25 cellular contexts compared by ENCODE assay signal in genomic region chr1:117173711-117174110, GRCh38. TPM values are rescaled to one million over a fixed set of nuclear protein-coding genes. Genes with fewer than 3 reads are reported as not detected.
DNase-seq lines count a peak whose midpoint lies in the region; ATAC-seq, FAIRE-seq and TF ChIP-seq lines count a peak whose summit lies in the region.
"Had no signal": no experiment of that assay in that cellular context is flagged by ENCODE, and none has a peak within 500 bp of the region (broad histone marks: within the 10 kb centered on the region; RNA-seq: fewer than 3 reads in every experiment).

No MANE protein-coding gene starts in this region.

- TF ChIP-seq EP300 in SK-N-SH (IDR thresholded peaks at IDR 0.05; ENCODE audit: borderline replicate concordance in 1 of 2, low read depth in 1 of 2, low read length in 1 of 2) (no peak), HepG2 (IDR thresholded peaks at IDR 0.05; ENCODE audit: low read depth in 2 of 2, low read length in 2 of 2) (no peak), HepG2 (CRISPR knock-in tag; IDR thresholded peaks at IDR 0.05; ENCODE audit: borderline replicate concordance) (no peak)

- H3K27me3 ChIP-seq in SK-N-SH (ENCODE audit: insufficient read depth) (no peaks in the 10 kb centered on the region), HepG2 (ENCODE audit: control insufficient read depth in 1 of 2, insufficient read depth in 2 of 2, low read length in 2 of 2) (no peaks in the 10 kb centered on the region; a peak in 1 of 5 replicates)

- H3K36me3 ChIP-seq in SK-N-SH (replicated peaks in 1 of 2; ENCODE audit: control insufficient read depth in 1 of 2, insufficient read depth in 2 of 2, low read length in 1 of 2): no peaks in the 10 kb centered on the region
- no peaks in the 10 kb centered on the region for H3K36me3 ChIP-seq in HepG2 (replicated peaks in 1 of 2; ENCODE audit: control insufficient read depth in 1 of 2, insufficient read depth in 2 of 2, low read length in 2 of 2)

- H2AFZ ChIP-seq in SK-N-SH (ENCODE audit: low read depth) (no peak overlapping the region), HepG2 (ENCODE audit: low read length) (no peak overlapping the region)
- H2AFZ ChIP-seq: GM23338 had no signal

- H3K4me2 ChIP-seq in SK-N-SH (no peak overlapping the region), HepG2 (ENCODE audit: low read depth, low read length) (no peak overlapping the region)
- H3K4me2 ChIP-seq: GM23338 had no signal

- TF ChIP-seq POLR2A in HepG2 (IDR thresholded peaks at IDR 0.05; ENCODE audit: insufficient read depth in 1 of 2, low read depth in 2 of 2, low read length in 2 of 2): no peak

- H3K9me2 ChIP-seq in SK-N-SH: no peaks in the 10 kb centered on the region

- H3K4me3 ChIP-seq in SK-N-SH (ENCODE audit: low read depth in 2 of 2, low read length in 1 of 2): no peak overlapping the region
- no peak overlapping the region for H3K4me3 ChIP-seq in HepG2 (replicated peaks in 1 of 3; ENCODE audit: insufficient read depth in 1 of 3, low read depth in 2 of 3, low read length in 3 of 3)
- H3K4me3 ChIP-seq: GM23338 had no signal

- 25% methylated on average over 6 of the region's 6 CpGs for WGBS in SK-N-SH (ENCODE audit: low lambda C conversion rate)
- 39% methylated on average over 6 of the region's 6 CpGs for WGBS in HepG2 (ENCODE audit: low lambda C conversion rate)

- FAIRE-seq in HepG2 (lab: Jason Lieb, UNC): no peak
- FAIRE-seq: GM12891, RCC 7860 had no signal

- POLR2A ChIA-PET in SK-N-SH (lab: Yijun Ruan, JAX) (no interaction called here), HepG2 (lab: Yijun Ruan, JAX) (no interaction called here)

- H3F3A ChIP-seq in SK-N-SH (replicated peaks; ENCODE audit: insufficient read depth): no peaks in the 10 kb centered on the region

- peak; percentile 44 for DNase-seq in SK-N-SH
- DNase-seq in NCI-H446 treated with DMSO at 0.1 percent for 48 hours (lab: John Stamatoyannopoulos, UW): peak; percentile 86
- DNase-seq in SK-N-DZ (ENCODE audit: low spot score): peak; percentile 68
- DNase-seq in HepG2 (ENCODE audit: low spot score): no peak
- DNase-seq: 8988T; Calu3; CD8-positive, alpha-beta memory T cell; DND-41; IMR-90; MV-4-11; NCI-H1105 treated with DMSO at 0.1 percent for 48 hours; NCI-H187; NCI-H2107; NCI-H774; OCI-M1; T-helper 2 cell had no signal

- no peak overlapping the region for H3K9ac ChIP-seq in SK-N-SH
- no peak overlapping the region for H3K9ac ChIP-seq in HepG2 (ENCODE audit: insufficient read depth, low read depth, low read length)

- intact Hi-C loops in HepG2 (cut with micrococcal nuclease; ENCODE audit: unreplicated experiment): loop anchor here (5.0 kb wide), 1 partner anchor 51 kb away; the partner anchor contains the start of gene TRIM45

- TF ChIP-seq RAD21 in SK-N-SH (IDR thresholded peaks at IDR 0.05; ENCODE audit: low read length): no peak
- TF ChIP-seq RAD21 in HepG2 (CRISPR knock-in tag; IDR thresholded peaks at IDR 0.05): no peak

- in situ Hi-C loops in HepG2 (cut with HindIII; ENCODE audit: extremely low pct_ligation_motif_present, low pct_unique_long_range_greater_than_20kb): no loop called here

- CTCF ChIA-PET in SK-N-SH (lab: Yijun Ruan, JAX) (interaction anchor here (1.0 to 1.6 kb wide), 3 partner anchors 13 to 111 kb away, joined by 3 to 4 read pairs (median 4); no protein-coding TSS in a partner anchor), HepG2 (lab: Yijun Ruan, JAX; ENCODE audit: low intra/inter-chr PET ratio, low total read pairs) (no interaction called here)

- H3K79me2 ChIP-seq in SK-N-SH (ENCODE audit: insufficient read depth): no peaks in the 10 kb centered on the region
- H3K79me2 ChIP-seq in HepG2 (ENCODE audit: insufficient read depth, low read length): no peaks in the 10 kb centered on the region

- H3K4me1 ChIP-seq in SK-N-SH (ENCODE audit: control insufficient read depth in 1 of 2, insufficient read depth in 2 of 2, low read depth in 1 of 2, low read length in 1 of 2): peaks cover 0 to 2% of the 10 kb centered on the region in 2 experiments; a peak in 1 of 4 replicates
- peaks cover 9% of the 10 kb centered on the region for H3K4me1 ChIP-seq in HepG2 (ENCODE audit: insufficient read depth, low read length)

- BruUV-seq in HepG2 (replicated peaks; lab: Mats Ljungman, UMichigan): no TSS peak

- H3K27ac ChIP-seq in SK-N-SH (ENCODE audit: low read depth in 2 of 2, low read length in 1 of 2) (no peak overlapping the region), HepG2 (ENCODE audit: extremely low read length, insufficient read depth, low read length) (no peak overlapping the region)

- no peak for ATAC-seq in SK-N-SH treated with all-trans-retinoic acid at 6 μM for 48 hours
- ATAC-seq in GM18870 (IDR thresholded peaks at IDR 0.05; ENCODE audit: unreplicated experiment): no peak
- no peak for ATAC-seq in HG02981 (IDR thresholded peaks at IDR 0.05; ENCODE audit: unreplicated experiment)
- no peak for ATAC-seq in HepG2
- ATAC-seq: GM23338, HCT116 had no signal

- no peaks in the 10 kb centered on the region for H3K9me3 ChIP-seq in SK-N-SH
- no peaks in the 10 kb centered on the region for H3K9me3 ChIP-seq in HepG2 (ENCODE audit: low read length)

- TF ChIP-seq CTCF in SK-N-SH (IDR thresholded peaks at IDR 0.05) (no peak), HepG2 (CRISPR knock-in tag; IDR thresholded peaks at IDR 0.05) (no peak)

- H4K20me1 ChIP-seq in SK-N-SH (ENCODE audit: insufficient read depth) (no peaks in the 10 kb centered on the region), HepG2 (ENCODE audit: insufficient read depth, low read length) (no peaks in the 10 kb centered on the region)

RNA-seq across cellular contexts. Expression of gene VTCN1, which starts 37.0 kb away (rescaled TPM):
- polyA plus RNA-seq in SK-N-SH (2012; rRNA removed) (not detected in 2 replicates), HepG2 (2011; rRNA removed) (not detected in 2 replicates)
- polyA plus RNA-seq in SK-N-SH (2012; cell fraction: cytosol; rRNA removed): not detected in 2 replicates
- 0.04 TPM in 2 replicates for polyA plus RNA-seq in SK-N-SH (2012; cell fraction: nucleus; rRNA removed)
- 0.35 and 0.70 TPM in 2 replicates for polyA plus RNA-seq in SK-N-DZ (2014; cell fraction: cytosol; rRNA removed)
- 0.32 and 0.96 TPM in 2 replicates for polyA plus RNA-seq in SK-N-DZ (2014; cell fraction: nucleus; rRNA removed)
- not detected in 2 replicates for total RNA-seq in HepG2 (2016; rRNA removed; fragmentation: Illumina TruSeq; extraction: Trizol)
- total RNA-seq in HepG2 (2016; cell fraction: cytosol; rRNA removed; fragmentation: Illumina TruSeq; extraction: Trizol; ENCODE audit: low read depth): not detected in 2 replicates
- not detected in 2 replicates for total RNA-seq in HepG2 (2016; cell fraction: insoluble cytoplasmic fraction; rRNA removed; fragmentation: Illumina TruSeq; extraction: Trizol)
- not detected in 2 replicates for total RNA-seq in HepG2 (2016; cell fraction: membrane; rRNA removed; fragmentation: Illumina TruSeq; extraction: Trizol)
- not detected in 2 replicates for total RNA-seq in HepG2 (2016; cell fraction: nucleus; rRNA removed; fragmentation: Illumina TruSeq; extraction: Trizol)
- polyA plus RNA-seq in HepG2 (2011; cell fraction: cytosol; rRNA removed): not detected in 2 replicates
- not detected in 2 replicates for polyA plus RNA-seq in HepG2 (2011; cell fraction: nucleus; rRNA removed)
- polyA plus RNA-seq in HepG2 (2012): not detected in 2 replicates
- not detected in 2 replicates for polyA plus RNA-seq in HepG2 (2016; cell fraction: cytosol; fragmentation: Illumina TruSeq; extraction: Trizol; ENCODE audit: low read depth)
- not detected in 2 replicates for polyA plus RNA-seq in HepG2 (2016; cell fraction: insoluble cytoplasmic fraction; fragmentation: Illumina TruSeq; extraction: Trizol; ENCODE audit: low read depth)
- polyA plus RNA-seq in HepG2 (2016; cell fraction: membrane; fragmentation: Illumina TruSeq; extraction: Trizol; ENCODE audit: low read depth): not detected in 2 replicates
- polyA plus RNA-seq in HepG2 (2016; cell fraction: nucleus; fragmentation: Illumina TruSeq; extraction: Trizol; ENCODE audit: insufficient read depth, low read depth): not detected in 2 replicates
- polyA minus RNA-seq in HepG2 (2011; rRNA and poly(A)+ RNA removed; ENCODE audit: low replicate concordance): not detected in 2 replicates
- polyA minus RNA-seq in HepG2 (2011; cell fraction: cytosol; rRNA and poly(A)+ RNA removed): not detected in 2 replicates
- not detected in 2 replicates for polyA minus RNA-seq in HepG2 (2011; cell fraction: nucleus; rRNA and poly(A)+ RNA removed)
- total RNA-seq: CD8-positive, alpha-beta memory T cell; GM23338; HT1080; IMR-90; NCI-H460 had no signal
- polyA plus RNA-seq: CD8-positive, alpha-beta memory T cell; GM23338; IMR-90 had no signal

RNA-seq across cellular contexts. Expression of gene TRIM45, which starts 52.2 kb away (rescaled TPM):
- 7.4 and 9.7 TPM in 2 replicates for polyA plus RNA-seq in SK-N-SH (2012; rRNA removed)
- 2.6 and 3.8 TPM in 2 replicates for polyA plus RNA-seq in SK-N-SH (2012; cell fraction: cytosol; rRNA removed)
- polyA plus RNA-seq in SK-N-SH (2012; cell fraction: nucleus; rRNA removed): 49.2 and 51.6 TPM in 2 replicates
- 9.3 and 13.1 TPM in 2 replicates for polyA plus RNA-seq in SK-N-DZ (2014; cell fraction: cytosol; rRNA removed)
- polyA plus RNA-seq in SK-N-DZ (2014; cell fraction: nucleus; rRNA removed): 17.6 and 31.4 TPM in 2 replicates
- 1.5 and 1.9 TPM in 2 replicates for total RNA-seq in HepG2 (2016; rRNA removed; fragmentation: Illumina TruSeq; extraction: Trizol)
- total RNA-seq in HepG2 (2016; cell fraction: cytosol; rRNA removed; fragmentation: Illumina TruSeq; extraction: Trizol; ENCODE audit: low read depth): 0.35 and 1.0 TPM in 2 replicates
- 1.7 and 2.3 TPM in 2 replicates for total RNA-seq in HepG2 (2016; cell fraction: insoluble cytoplasmic fraction; rRNA removed; fragmentation: Illumina TruSeq; extraction: Trizol)
- 1.1 TPM in 2 replicates for total RNA-seq in HepG2 (2016; cell fraction: membrane; rRNA removed; fragmentation: Illumina TruSeq; extraction: Trizol)
- total RNA-seq in HepG2 (2016; cell fraction: nucleus; rRNA removed; fragmentation: Illumina TruSeq; extraction: Trizol): 2.7 and 3.3 TPM in 2 replicates
- polyA plus RNA-seq in HepG2 (2011; rRNA removed): 2.3 and 2.8 TPM in 2 replicates
- polyA plus RNA-seq in HepG2 (2011; cell fraction: cytosol; rRNA removed): 1.1 and 1.2 TPM in 2 replicates
- polyA plus RNA-seq in HepG2 (2011; cell fraction: nucleus; rRNA removed): 6.0 TPM in 2 replicates
- polyA plus RNA-seq in HepG2 (2012): 1.0 and 1.7 TPM in 2 replicates
- 0.08 and 0.17 TPM in 2 replicates for polyA plus RNA-seq in HepG2 (2016; cell fraction: cytosol; fragmentation: Illumina TruSeq; extraction: Trizol; ENCODE audit: low read depth)
- 1.0 and 1.4 TPM in 2 replicates for polyA plus RNA-seq in HepG2 (2016; cell fraction: insoluble cytoplasmic fraction; fragmentation: Illumina TruSeq; extraction: Trizol; ENCODE audit: low read depth)
- 0.38 and 0.47 TPM in 2 replicates for polyA plus RNA-seq in HepG2 (2016; cell fraction: membrane; fragmentation: Illumina TruSeq; extraction: Trizol; ENCODE audit: low read depth)
- polyA plus RNA-seq in HepG2 (2016; cell fraction: nucleus; fragmentation: Illumina TruSeq; extraction: Trizol; ENCODE audit: insufficient read depth, low read depth): 9.8 and 10.9 TPM in 2 replicates
- 0.48 and 6.0 TPM in 2 replicates for polyA minus RNA-seq in HepG2 (2011; rRNA and poly(A)+ RNA removed; ENCODE audit: low replicate concordance)
- polyA minus RNA-seq in HepG2 (2011; cell fraction: cytosol; rRNA and poly(A)+ RNA removed): 0.30 and 0.44 TPM in 2 replicates
- polyA minus RNA-seq in HepG2 (2011; cell fraction: nucleus; rRNA and poly(A)+ RNA removed): 1.0 and 1.4 TPM in 2 replicates

Comparison
In these comparisons a context has a peak if more than half of its experiments do, and no peak if none do; other contexts are left out.
1. Of the 25 proteins assayed by ChIP-seq in both HepG2 and SK-N-SH: peak only in HepG2: none; only in SK-N-SH: MXI1; in both: none; in neither: 24.